In the genomic region with DNA sequence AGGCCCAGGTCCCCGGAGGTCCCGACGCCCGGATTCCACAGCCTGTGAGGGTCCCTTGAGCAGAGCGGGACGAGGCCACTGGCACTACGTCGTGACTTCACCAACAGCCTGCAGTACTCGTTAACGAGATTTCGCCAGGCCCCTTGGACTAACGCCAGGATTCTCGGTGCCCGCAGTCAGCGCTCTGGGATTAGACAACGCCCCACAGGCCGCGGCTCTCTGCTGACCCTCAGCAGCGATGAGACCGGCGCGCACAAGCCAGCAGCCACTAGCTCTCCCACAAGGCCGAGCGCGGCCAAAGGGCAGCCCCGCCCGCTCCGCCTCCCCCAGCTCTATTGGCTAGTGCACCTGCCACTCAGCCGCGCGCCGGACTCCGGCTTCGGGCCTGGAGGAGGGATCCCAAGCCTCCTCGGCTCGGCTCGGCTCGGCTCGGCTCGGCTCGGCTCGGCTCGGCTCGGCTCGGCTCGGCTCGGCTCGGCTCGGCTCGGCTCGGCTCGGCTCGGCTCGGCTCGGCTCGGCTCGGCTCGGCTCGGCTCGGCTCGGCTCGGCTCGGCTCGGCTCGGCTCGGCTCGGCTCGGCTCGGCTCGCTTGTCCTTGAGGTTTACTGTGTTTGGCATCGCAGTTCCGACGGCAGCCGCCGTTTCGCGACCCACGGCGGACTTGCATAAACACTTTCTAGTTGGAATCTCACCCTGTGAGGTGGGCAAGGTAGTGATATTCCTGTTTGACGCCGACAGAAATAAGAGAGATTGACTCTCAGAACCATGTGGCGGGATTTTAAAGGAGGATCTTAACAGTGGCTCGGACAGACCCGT, we compare ENCODE assay signal across 1 cellular context.
TF ChIP-seq lines count a peak whose summit lies in the region.

No MANE protein-coding gene starts in this region.

TF ChIP-seq in HepG2, 621 proteins besides CTCF, POLR2A, EP300 and RAD21 (continued from another document and continues in another):
- TF ChIP-seq, protein P1, sequence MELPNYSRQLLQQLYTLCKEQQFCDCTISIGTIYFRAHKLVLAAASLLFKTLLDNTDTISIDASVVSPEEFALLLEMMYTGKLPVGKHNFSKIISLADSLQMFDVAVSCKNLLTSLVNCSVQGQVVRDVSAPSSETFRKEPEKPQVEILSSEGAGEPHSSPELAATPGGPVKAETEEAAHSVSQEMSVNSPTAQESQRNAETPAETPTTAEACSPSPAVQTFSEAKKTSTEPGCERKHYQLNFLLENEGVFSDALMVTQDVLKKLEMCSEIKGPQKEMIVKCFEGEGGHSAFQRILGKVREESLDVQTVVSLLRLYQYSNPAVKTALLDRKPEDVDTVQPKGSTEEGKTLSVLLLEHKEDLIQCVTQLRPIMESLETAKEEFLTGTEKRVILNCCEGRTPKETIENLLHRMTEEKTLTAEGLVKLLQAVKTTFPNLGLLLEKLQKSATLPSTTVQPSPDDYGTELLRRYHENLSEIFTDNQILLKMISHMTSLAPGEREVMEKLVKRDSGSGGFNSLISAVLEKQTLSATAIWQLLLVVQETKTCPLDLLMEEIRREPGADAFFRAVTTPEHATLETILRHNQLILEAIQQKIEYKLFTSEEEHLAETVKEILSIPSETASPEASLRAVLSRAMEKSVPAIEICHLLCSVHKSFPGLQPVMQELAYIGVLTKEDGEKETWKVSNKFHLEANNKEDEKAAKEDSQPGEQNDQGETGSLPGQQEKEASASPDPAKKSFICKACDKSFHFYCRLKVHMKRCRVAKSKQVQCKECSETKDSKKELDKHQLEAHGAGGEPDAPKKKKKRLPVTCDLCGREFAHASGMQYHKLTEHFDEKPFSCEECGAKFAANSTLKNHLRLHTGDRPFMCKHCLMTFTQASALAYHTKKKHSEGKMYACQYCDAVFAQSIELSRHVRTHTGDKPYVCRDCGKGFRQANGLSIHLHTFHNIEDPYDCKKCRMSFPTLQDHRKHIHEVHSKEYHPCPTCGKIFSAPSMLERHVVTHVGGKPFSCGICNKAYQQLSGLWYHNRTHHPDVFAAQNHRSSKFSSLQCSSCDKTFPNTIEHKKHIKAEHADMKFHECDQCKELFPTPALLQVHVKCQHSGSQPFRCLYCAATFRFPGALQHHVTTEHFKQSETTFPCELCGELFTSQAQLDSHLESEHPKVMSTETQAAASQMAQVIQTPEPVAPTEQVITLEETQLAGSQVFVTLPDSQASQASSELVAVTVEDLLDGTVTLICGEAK (IDR thresholded peaks at IDR 0.05) = no peak
- TF ChIP-seq, protein P1 (CRISPR knock-in tag; IDR thresholded peaks at IDR 0.05) = peak; percentile 82
- TF ChIP-seq ZNF441 (CRISPR knock-in tag; IDR thresholded peaks at IDR 0.05; ENCODE audit: borderline replicate concordance) (peak; percentile 77; the same call in 1 of the 2 replicates), ZNF878 (CRISPR knock-in tag; IDR thresholded peaks at IDR 0.05) (no peak), ZNF781 (CRISPR knock-in tag; IDR thresholded peaks at IDR 0.05; ENCODE audit: borderline replicate concordance, not compliant biosample characterization) (peak; percentile 86), TAF1 (CRISPR knock-in tag; IDR thresholded peaks at IDR 0.05) (peak; percentile 90), ARID2 (CRISPR knock-in tag; IDR thresholded peaks at IDR 0.05; ENCODE audit: borderline replicate concordance) (0 out of 2 replicates have a peak, but pooled peaks have one; percentile 54), ZKSCAN5 (CRISPR knock-in tag; IDR thresholded peaks at IDR 0.05) (peak; percentile 40; the same call in 1 of the 2 replicates), FOXK2 (IDR thresholded peaks at IDR 0.05) (no peak), NAIF1 (CRISPR knock-in tag; IDR thresholded peaks at IDR 0.05; ENCODE audit: borderline replicate concordance) (no peak), ZNF792 (CRISPR knock-in tag; IDR thresholded peaks at IDR 0.05) (peak; percentile 78), KAT2B (IDR thresholded peaks at IDR 0.05; ENCODE audit: borderline replicate concordance, low read depth, low read length) (no peak), CHD4 (IDR thresholded peaks at IDR 0.05; ENCODE audit: borderline replicate concordance, low read length) (no peak), ZNF343 (CRISPR knock-in tag; IDR thresholded peaks at IDR 0.05) (no peak), TCF7 (IDR thresholded peaks at IDR 0.05; ENCODE audit: low read depth) (no peak), EZH2 (conservative IDR thresholded peaks at IDR 0.05; ENCODE audit: low read depth, low read length) (no peak), ZNF484 (CRISPR knock-in tag; IDR thresholded peaks at IDR 0.05; ENCODE audit: borderline replicate concordance, low read depth) (no peak), SRY (CRISPR knock-in tag; IDR thresholded peaks at IDR 0.05) (peak; percentile 94), ZNF367 (CRISPR knock-in tag; IDR thresholded peaks at IDR 0.05; ENCODE audit: borderline replicate concordance) (no peak; the same call in 1 of the 2 replicates), KDM2A (CRISPR knock-in tag; IDR thresholded peaks at IDR 0.05; ENCODE audit: borderline replicate concordance, low read depth) (peak; percentile 75; the same call in 1 of the 2 replicates), FOSL2 (CRISPR knock-in tag; IDR thresholded peaks at IDR 0.05) (peak; percentile 41), ZNF510 (CRISPR knock-in tag; IDR thresholded peaks at IDR 0.05; ENCODE audit: low read depth) (no peak), HCFC1 (IDR thresholded peaks at IDR 0.05; ENCODE audit: low read depth, low read length) (no peak), ZNF776 (CRISPR knock-in tag; IDR thresholded peaks at IDR 0.05) (peak; percentile 91), RELA (CRISPR knock-in tag; IDR thresholded peaks at IDR 0.05) (0 out of 2 replicates have a peak, but pooled peaks have one; percentile 40), YEATS2 (CRISPR knock-in tag; IDR thresholded peaks at IDR 0.05; ENCODE audit: borderline replicate concordance) (peak; percentile 97), ZNF562 (CRISPR knock-in tag; IDR thresholded peaks at IDR 0.05; ENCODE audit: borderline replicate concordance) (no peak), RARA (CRISPR knock-in tag; IDR thresholded peaks at IDR 0.05) (no peak), ZNF230 (CRISPR knock-in tag; IDR thresholded peaks at IDR 0.05) (peak; percentile 77), MED13 (CRISPR knock-in tag; IDR thresholded peaks at IDR 0.05) (0 out of 2 replicates have a peak, but pooled peaks have one; percentile 47), IRF2 (CRISPR knock-in tag; IDR thresholded peaks at IDR 0.05) (peak; percentile 73; the same call in 1 of the 2 replicates), ZNF563 (CRISPR knock-in tag; IDR thresholded peaks at IDR 0.05) (no peak; the same call in 1 of the 2 replicates), ZNF660 (CRISPR knock-in tag; IDR thresholded peaks at IDR 0.05; ENCODE audit: borderline replicate concordance, low read depth) (no peak)
- TF ChIP-seq, protein P2, sequence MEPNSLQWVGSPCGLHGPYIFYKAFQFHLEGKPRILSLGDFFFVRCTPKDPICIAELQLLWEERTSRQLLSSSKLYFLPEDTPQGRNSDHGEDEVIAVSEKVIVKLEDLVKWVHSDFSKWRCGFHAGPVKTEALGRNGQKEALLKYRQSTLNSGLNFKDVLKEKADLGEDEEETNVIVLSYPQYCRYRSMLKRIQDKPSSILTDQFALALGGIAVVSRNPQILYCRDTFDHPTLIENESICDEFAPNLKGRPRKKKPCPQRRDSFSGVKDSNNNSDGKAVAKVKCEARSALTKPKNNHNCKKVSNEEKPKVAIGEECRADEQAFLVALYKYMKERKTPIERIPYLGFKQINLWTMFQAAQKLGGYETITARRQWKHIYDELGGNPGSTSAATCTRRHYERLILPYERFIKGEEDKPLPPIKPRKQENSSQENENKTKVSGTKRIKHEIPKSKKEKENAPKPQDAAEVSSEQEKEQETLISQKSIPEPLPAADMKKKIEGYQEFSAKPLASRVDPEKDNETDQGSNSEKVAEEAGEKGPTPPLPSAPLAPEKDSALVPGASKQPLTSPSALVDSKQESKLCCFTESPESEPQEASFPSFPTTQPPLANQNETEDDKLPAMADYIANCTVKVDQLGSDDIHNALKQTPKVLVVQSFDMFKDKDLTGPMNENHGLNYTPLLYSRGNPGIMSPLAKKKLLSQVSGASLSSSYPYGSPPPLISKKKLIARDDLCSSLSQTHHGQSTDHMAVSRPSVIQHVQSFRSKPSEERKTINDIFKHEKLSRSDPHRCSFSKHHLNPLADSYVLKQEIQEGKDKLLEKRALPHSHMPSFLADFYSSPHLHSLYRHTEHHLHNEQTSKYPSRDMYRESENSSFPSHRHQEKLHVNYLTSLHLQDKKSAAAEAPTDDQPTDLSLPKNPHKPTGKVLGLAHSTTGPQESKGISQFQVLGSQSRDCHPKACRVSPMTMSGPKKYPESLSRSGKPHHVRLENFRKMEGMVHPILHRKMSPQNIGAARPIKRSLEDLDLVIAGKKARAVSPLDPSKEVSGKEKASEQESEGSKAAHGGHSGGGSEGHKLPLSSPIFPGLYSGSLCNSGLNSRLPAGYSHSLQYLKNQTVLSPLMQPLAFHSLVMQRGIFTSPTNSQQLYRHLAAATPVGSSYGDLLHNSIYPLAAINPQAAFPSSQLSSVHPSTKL (CRISPR knock-in tag; IDR thresholded peaks at IDR 0.05) = peak; percentile 75; the same call in 1 of the 2 replicates
- TF ChIP-seq, protein P3, sequence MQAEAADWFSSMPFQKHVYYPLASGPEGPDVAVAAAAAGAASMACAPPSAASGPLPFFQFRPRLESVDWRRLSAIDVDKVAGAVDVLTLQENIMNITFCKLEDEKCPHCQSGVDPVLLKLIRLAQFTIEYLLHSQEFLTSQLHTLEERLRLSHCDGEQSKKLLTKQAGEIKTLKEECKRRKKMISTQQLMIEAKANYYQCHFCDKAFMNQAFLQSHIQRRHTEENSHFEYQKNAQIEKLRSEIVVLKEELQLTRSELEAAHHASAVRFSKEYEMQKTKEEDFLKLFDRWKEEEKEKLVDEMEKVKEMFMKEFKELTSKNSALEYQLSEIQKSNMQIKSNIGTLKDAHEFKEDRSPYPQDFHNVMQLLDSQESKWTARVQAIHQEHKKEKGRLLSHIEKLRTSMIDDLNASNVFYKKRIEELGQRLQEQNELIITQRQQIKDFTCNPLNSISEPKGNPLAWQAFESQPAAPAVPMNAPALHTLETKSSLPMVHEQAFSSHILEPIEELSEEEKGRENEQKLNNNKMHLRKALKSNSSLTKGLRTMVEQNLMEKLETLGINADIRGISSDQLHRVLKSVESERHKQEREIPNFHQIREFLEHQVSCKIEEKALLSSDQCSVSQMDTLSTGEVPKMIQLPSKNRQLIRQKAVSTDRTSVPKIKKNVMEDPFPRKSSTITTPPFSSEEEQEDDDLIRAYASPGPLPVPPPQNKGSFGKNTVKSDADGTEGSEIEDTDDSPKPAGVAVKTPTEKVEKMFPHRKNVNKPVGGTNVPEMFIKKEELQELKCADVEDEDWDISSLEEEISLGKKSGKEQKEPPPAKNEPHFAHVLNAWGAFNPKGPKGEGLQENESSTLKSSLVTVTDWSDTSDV (CRISPR knock-in tag; IDR thresholded peaks at IDR 0.05) = no peak
- TF ChIP-seq, protein P4, sequence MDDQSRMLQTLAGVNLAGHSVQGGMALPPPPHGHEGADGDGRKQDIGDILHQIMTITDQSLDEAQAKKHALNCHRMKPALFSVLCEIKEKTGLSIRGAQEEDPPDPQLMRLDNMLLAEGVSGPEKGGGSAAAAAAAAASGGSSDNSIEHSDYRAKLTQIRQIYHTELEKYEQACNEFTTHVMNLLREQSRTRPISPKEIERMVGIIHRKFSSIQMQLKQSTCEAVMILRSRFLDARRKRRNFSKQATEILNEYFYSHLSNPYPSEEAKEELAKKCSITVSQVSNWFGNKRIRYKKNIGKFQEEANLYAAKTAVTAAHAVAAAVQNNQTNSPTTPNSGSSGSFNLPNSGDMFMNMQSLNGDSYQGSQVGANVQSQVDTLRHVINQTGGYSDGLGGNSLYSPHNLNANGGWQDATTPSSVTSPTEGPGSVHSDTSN (CRISPR knock-in tag; IDR thresholded peaks at IDR 0.05; ENCODE audit: borderline replicate concordance) = peak; percentile 92; the same call in 1 of the 2 replicates
- TF ChIP-seq, protein P5, sequence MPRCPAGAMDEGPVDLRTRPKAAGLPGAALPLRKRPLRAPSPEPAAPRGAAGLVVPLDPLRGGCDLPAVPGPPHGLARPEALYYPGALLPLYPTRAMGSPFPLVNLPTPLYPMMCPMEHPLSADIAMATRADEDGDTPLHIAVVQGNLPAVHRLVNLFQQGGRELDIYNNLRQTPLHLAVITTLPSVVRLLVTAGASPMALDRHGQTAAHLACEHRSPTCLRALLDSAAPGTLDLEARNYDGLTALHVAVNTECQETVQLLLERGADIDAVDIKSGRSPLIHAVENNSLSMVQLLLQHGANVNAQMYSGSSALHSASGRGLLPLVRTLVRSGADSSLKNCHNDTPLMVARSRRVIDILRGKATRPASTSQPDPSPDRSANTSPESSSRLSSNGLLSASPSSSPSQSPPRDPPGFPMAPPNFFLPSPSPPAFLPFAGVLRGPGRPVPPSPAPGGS (CRISPR knock-in tag; IDR thresholded peaks at IDR 0.05) = peak; percentile 75
